In the genomic region with DNA sequence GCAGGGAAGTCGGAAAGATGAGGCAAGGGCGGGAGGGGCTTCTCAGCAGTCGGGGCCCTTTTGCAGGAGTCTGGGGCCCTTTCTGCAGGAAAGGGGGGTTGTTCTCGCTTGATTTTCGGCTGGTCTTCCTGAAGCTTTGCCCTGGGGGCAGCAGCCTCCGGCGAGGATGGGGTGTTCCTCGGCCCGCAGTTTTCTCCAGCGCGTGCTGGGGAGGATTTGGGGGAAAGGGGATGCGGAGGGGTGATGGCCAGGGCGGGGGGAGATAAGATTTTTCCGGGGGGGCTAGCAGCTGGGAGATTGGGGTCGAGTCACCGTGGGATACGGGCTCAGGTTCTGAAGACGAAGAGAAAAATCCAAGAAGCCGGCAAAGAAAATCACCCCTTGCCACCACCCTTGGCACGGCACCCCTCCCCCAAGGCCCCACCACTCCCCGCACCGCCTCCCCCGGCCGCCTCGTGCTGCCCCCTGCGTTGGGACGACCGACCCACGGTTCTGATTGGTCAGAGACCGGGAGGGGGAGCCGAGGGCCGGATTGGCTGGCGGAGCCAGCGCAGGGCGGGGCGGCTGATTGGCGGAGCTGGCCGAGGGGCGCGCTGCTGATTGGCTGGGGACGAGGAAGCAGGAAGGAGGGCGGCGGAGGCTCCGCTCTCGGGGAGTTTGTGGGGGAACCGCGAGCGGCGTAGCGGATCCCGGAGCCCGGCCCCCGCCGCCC, we compare ENCODE assay signal across 8 cellular contexts. TPM values are rescaled to one million over a fixed set of nuclear protein-coding genes. Genes with fewer than 3 reads are reported as not detected.
A peak's percentile ranks its signal among the peaks of the same experiment; 100 is the strongest.
DNase-seq lines count a peak whose midpoint lies in the region; ATAC-seq and TF ChIP-seq lines count a peak whose summit lies in the region.

A gene (plus strand): TSS at position 654 of the 712 bp plus-strand sequence. CDS start 17,512 bp downstream, outside the sequence.

- POLR2A ChIA-PET in naive thymus-derived CD4-positive, alpha-beta T cell (lab: Charles Lee) = interaction anchor here (0.7 to 5.3 kb wide), 9 partner anchors 12 to 133 kb away, joined by 3 to 90 read pairs (median 5); a partner anchor contains a TSS

- H3K36me3 ChIP-seq in DND-41 (ENCODE audit: insufficient read depth, low read length) = no peaks in the 10 kb centered on the region
- no peaks in the 10 kb centered on the region for H3K36me3 ChIP-seq in naive thymus-derived CD4-positive, alpha-beta T cell (ENCODE audit: control insufficient read depth in 2 of 3, insufficient read depth in 3 of 3, low read length in 3 of 3)

- H3K9me3 ChIP-seq in DND-41 (ENCODE audit: insufficient read depth, low read length, severe bottlenecking) = no peaks in the 10 kb centered on the region
- H3K9me3 ChIP-seq in naive thymus-derived CD4-positive, alpha-beta T cell (ENCODE audit: control insufficient read depth in 2 of 3, low read length in 3 of 3) = no peaks in the 10 kb centered on the region

- DNase-seq in DND-41 (peak; percentile 97), Kasumi-1 (lab: John Stamatoyannopoulos, UW) (peak; percentile 68 to 70), RKO (ENCODE audit: low spot score) (peak; percentile 92), activated T-helper 1 cell treated with Interleukin-2 at 50 U/mL for 16 hours (ENCODE audit: low read depth) (peak; percentile 90), fibroblast of gingiva (ENCODE audit: low read depth) (peak; percentile 96)
- DNase-seq in naive thymus-derived CD4-positive, alpha-beta T cell = peak; percentile 85 to 97 (median 89)
- peak; percentile 96 for DNase-seq in stimulated activated naive B cell treated with anti-CD40 and anti-IgM and Interleukin-4, amounts not matched to agents 10 μg/mL and 1 μg/mL and 100 μg/mL, for 72 hours

- peaks cover 22% of the 10 kb centered on the region for H3K27me3 ChIP-seq in DND-41 (ENCODE audit: insufficient read depth, low read length, poor library complexity)
- H3K27me3 ChIP-seq in naive thymus-derived CD4-positive, alpha-beta T cell (ENCODE audit: control insufficient read depth in 2 of 2, insufficient read depth in 2 of 2, low read length in 2 of 2) = peaks cover 0 to 5% of the 10 kb centered on the region in 2 donors

- H3K27ac ChIP-seq in DND-41 (ENCODE audit: low read length) = peak within 1 kb of the TSS; percentile 44; the same call in 1 of the 2 replicates
- H3K27ac ChIP-seq in naive thymus-derived CD4-positive, alpha-beta T cell (ENCODE audit: low read depth, low read length) = peak within 1 kb of the TSS; percentile 77

- peak within 1 kb of the TSS; percentile 89 for H2AFZ ChIP-seq in DND-41 (ENCODE audit: low read depth, low read length)

- peaks cover 37% of the 10 kb centered on the region for H4K20me1 ChIP-seq in DND-41 (ENCODE audit: insufficient read depth, low read length)

- ATAC-seq in DND-41 (ENCODE audit: insufficient read depth, low read depth) (peak; percentile 94), GM21825 (IDR thresholded peaks at IDR 0.05; ENCODE audit: unreplicated experiment) (peak; percentile 78)
- ATAC-seq in naive thymus-derived CD4-positive, alpha-beta T cell = peak; percentile 94
- ATAC-seq in stimulated activated naive B cell treated with anti-CD40 and anti-IgM and Interleukin-4, amounts not matched to agents 10 μg/mL and 1 μg/mL and 100 μg/mL, for 72 hours (replicated peaks) = peak; percentile 90 to 92

- peak within 1 kb of the TSS; percentile 88 to 99 (median 94) for H3K4me3 Mint-ChIP-seq in naive thymus-derived CD4-positive, alpha-beta T cell
- H3K4me3 Mint-ChIP-seq in stimulated activated naive B cell treated with anti-CD40 and anti-IgM and Interleukin-4, amounts not matched to agents 10 μg/mL and 1 μg/mL and 100 μg/mL, for 72 hours = peak within 1 kb of the TSS; percentile 92 to 94

- CTCF ChIA-PET in naive thymus-derived CD4-positive, alpha-beta T cell (lab: Charles Lee) = interaction anchor here (0.5 to 2.3 kb wide), 10 partner anchors 9 to 304 kb away, joined by 3 to 14 read pairs (median 4); no protein-coding TSS in a partner anchor

- TF ChIP-seq CTCF in DND-41 (IDR thresholded peaks at IDR 0.05; ENCODE audit: borderline replicate concordance, extremely low read depth, low read length, poor library complexity, severe bottlenecking) = peak; percentile 8

- peaks cover 43% of the 10 kb centered on the region for H3K79me2 ChIP-seq in DND-41 (ENCODE audit: insufficient read depth, low read length)

- peaks cover 49 to 64% (median 60%) of the 10 kb centered on the region in 7 donors for H3K4me1 Mint-ChIP-seq in naive thymus-derived CD4-positive, alpha-beta T cell
- H3K4me1 Mint-ChIP-seq in stimulated activated naive B cell treated with anti-CD40 and anti-IgM and Interleukin-4, amounts not matched to agents 10 μg/mL and 1 μg/mL and 100 μg/mL, for 72 hours = peaks cover 57 to 77% of the 10 kb centered on the region in 2 donors

- H3K36me3 Mint-ChIP-seq in naive thymus-derived CD4-positive, alpha-beta T cell = peaks cover 0 to 15% (median 0%) of the 10 kb centered on the region in 5 donors
- H3K36me3 Mint-ChIP-seq in stimulated activated naive B cell treated with anti-CD40 and anti-IgM and Interleukin-4, amounts not matched to agents 10 μg/mL and 1 μg/mL and 100 μg/mL, for 72 hours = peaks cover 3% of the 10 kb centered on the region in 2 donors

- intact Hi-C loops in naive thymus-derived CD4-positive, alpha-beta T cell (cut with micrococcal nuclease) = loop anchor here (1.0 to 5.0 kb wide), 12 partner anchors 30 to 315 kb away; a partner anchor contains a TSS

- peak within 1 kb of the TSS; percentile 65 to 83 for H3K4me3 ChIP-seq in DND-41 (ENCODE audit: low read depth in 1 of 2, low read length in 2 of 2)
- peak within 1 kb of the TSS; percentile 60 for H3K4me3 ChIP-seq in naive thymus-derived CD4-positive, alpha-beta T cell (ENCODE audit: low read length)

- H3K4me1 ChIP-seq in DND-41 (ENCODE audit: insufficient read depth, low read length) = peaks cover 43% of the 10 kb centered on the region
- H3K4me1 ChIP-seq in naive thymus-derived CD4-positive, alpha-beta T cell (ENCODE audit: control insufficient read depth in 2 of 2, insufficient read depth in 2 of 2, low read length in 2 of 2) = peaks cover 25 to 48% of the 10 kb centered on the region in 2 donors

- peak within 1 kb of the TSS in 8 of 9 donors; percentile 71 to 93 (median 84) for H3K27ac Mint-ChIP-seq in naive thymus-derived CD4-positive, alpha-beta T cell
- H3K27ac Mint-ChIP-seq in stimulated activated naive B cell treated with anti-CD40 and anti-IgM and Interleukin-4, amounts not matched to agents 10 μg/mL and 1 μg/mL and 100 μg/mL, for 72 hours = peak within 1 kb of the TSS; percentile 92

- peaks cover 15 to 70% (median 26%) of the 10 kb centered on the region in 5 donors for H3K27me3 Mint-ChIP-seq in naive thymus-derived CD4-positive, alpha-beta T cell
- H3K27me3 Mint-ChIP-seq in stimulated activated naive B cell treated with anti-CD40 and anti-IgM and Interleukin-4, amounts not matched to agents 10 μg/mL and 1 μg/mL and 100 μg/mL, for 72 hours = peaks cover 40 to 46% of the 10 kb centered on the region in 2 donors

- no peaks in the 10 kb centered on the region for H3K9me3 Mint-ChIP-seq in naive thymus-derived CD4-positive, alpha-beta T cell
- no peaks in the 10 kb centered on the region for H3K9me3 Mint-ChIP-seq in stimulated activated naive B cell treated with anti-CD40 and anti-IgM and Interleukin-4, amounts not matched to agents 10 μg/mL and 1 μg/mL and 100 μg/mL, for 72 hours

- peak within 1 kb of the TSS; percentile 70 for H3K9ac ChIP-seq in DND-41 (ENCODE audit: low read depth, low read length)

- H3K4me2 ChIP-seq in DND-41 (ENCODE audit: insufficient read depth, low read length) = peak within 1 kb of the TSS; percentile 100

RNA-seq across cellular contexts. Expression of the gene that starts here (rescaled TPM):
- 10 to 100 TPM; 28.4 to 48.8 (median 31.2) TPM for total RNA-seq in naive thymus-derived CD4-positive, alpha-beta T cell
- 1 to 10 TPM; 2.2 to 3.9 TPM for polyA plus RNA-seq in naive thymus-derived CD4-positive, alpha-beta T cell

Comparison
In these comparisons a context has a peak if more than half of its experiments do, and no peak if none do; other contexts are left out.
1. Peak in every context shown above with its lines: DNase-seq, ATAC-seq, H3K4me3 ChIP-seq and H3K27ac ChIP-seq.